8 cellular contexts compared by ENCODE assay signal in genomic region chr11:65593518-65594414, GRCh38. TPM values are rescaled to one million over a fixed set of nuclear protein-coding genes. Genes with fewer than 3 reads are reported as not detected.
DNase-seq lines count a peak whose midpoint lies in the region; ATAC-seq and TF ChIP-seq lines count a peak whose summit lies in the region.

No MANE protein-coding gene starts in this region.

- no peak overlapping the region for H3K27ac ChIP-seq in GM23338 (ENCODE audit: low read depth)
- peak overlapping the region; percentile 21 to 96 (median 49) for H3K27ac ChIP-seq in esophagus muscularis mucosa (replicated peaks in 1 of 4)
- peak overlapping the region; percentile 34 for H3K27ac ChIP-seq in neutrophil

- H3F3A ChIP-seq in GM23338 (replicated peaks; ENCODE audit: low read depth) = peaks cover 26% of the 10 kb centered on the region; the same call in 1 of the 2 replicates

- no peak overlapping the region for H3K27ac Mint-ChIP-seq in GM23338
- peak overlapping the region; percentile 58 for H3K27ac Mint-ChIP-seq in activated CD4-positive, alpha-beta T cell treated with anti-CD3 and anti-CD28 coated beads, Interleukin-2, amount 10 ng/mL, durations not matched to agents 24 days and 14 days
- no peak overlapping the region for H3K27ac Mint-ChIP-seq in activated T-helper 2 cell treated with anti-CD3 and anti-CD28 coated beads, Interferon-gamma antibody, Interleukin-2, Interleukin-4, amounts not matched to agents 10 μg/mL and 5 μg/mL and 100 μg/mL, durations not matched to agents 14 hours and 24 hours and 36 hours

- no peak for TF ChIP-seq EP300 in esophagus muscularis mucosa (IDR thresholded peaks at IDR 0.05)

- TF ChIP-seq CTCF in GM23338 (conservative IDR thresholded peaks at IDR 0.05; ENCODE audit: low read depth in 2 of 2) = peak; percentile 78 to 88
- peak; percentile 63 to 75 (median 74) for TF ChIP-seq CTCF in esophagus muscularis mucosa (IDR thresholded peaks at IDR 0.05)
- TF ChIP-seq CTCF in neutrophil (IDR thresholded peaks at IDR 0.05) = peak; percentile 54

- peaks cover 46% of the 10 kb centered on the region for H3K27me3 ChIP-seq in GM23338 (ENCODE audit: insufficient read depth)
- no peaks in the 10 kb centered on the region for H3K27me3 ChIP-seq in esophagus muscularis mucosa
- H3K27me3 ChIP-seq in neutrophil = no peaks in the 10 kb centered on the region

- DNase-seq in Ammon's horn (ENCODE audit: low spot score) = peak; percentile 81
- peak; percentile 83 for DNase-seq in GM23338 (ENCODE audit: low spot score)
- DNase-seq in activated CD4-positive, alpha-beta T cell treated with anti-CD3 and anti-CD28 coated beads, Interleukin-2, amount 10 ng/mL, durations not matched to agents 24 days and 14 days = peak; percentile 82
- no peak for DNase-seq in esophagus muscularis mucosa (ENCODE audit: extremely low spot score)
- DNase-seq in NCI-H446 treated with DMSO at 0.1 percent for 48 hours (lab: John Stamatoyannopoulos, UW) = no peak
- no peak for DNase-seq in activated T-helper 2 cell treated with anti-CD3 and anti-CD28 coated beads, Interferon-gamma antibody, Interleukin-2, Interleukin-4, amounts not matched to agents 10 μg/mL and 5 μg/mL and 100 μg/mL, durations not matched to agents 14 hours and 24 hours and 36 hours (ENCODE audit: low spot score)

- no peaks in the 10 kb centered on the region for H4K20me1 ChIP-seq in GM23338 (replicated peaks; ENCODE audit: insufficient read depth)

- H3K4me1 Mint-ChIP-seq in GM23338 = peaks cover 13% of the 10 kb centered on the region
- peaks cover 19% of the 10 kb centered on the region for H3K4me1 Mint-ChIP-seq in activated CD4-positive, alpha-beta T cell treated with anti-CD3 and anti-CD28 coated beads, Interleukin-2, amount 10 ng/mL, durations not matched to agents 24 days and 14 days
- peaks cover 19% of the 10 kb centered on the region for H3K4me1 Mint-ChIP-seq in activated T-helper 2 cell treated with anti-CD3 and anti-CD28 coated beads, Interferon-gamma antibody, Interleukin-2, Interleukin-4, amounts not matched to agents 10 μg/mL and 5 μg/mL and 100 μg/mL, durations not matched to agents 14 hours and 24 hours and 36 hours (ENCODE audit: low read depth)

- H3K36me3 ChIP-seq in GM23338 (ENCODE audit: insufficient read depth) (no peaks in the 10 kb centered on the region; the same call in 1 of the 2 replicates), esophagus muscularis mucosa (peaks cover 26 to 69% (median 65%) of the 10 kb centered on the region in 4 donors), neutrophil (peaks cover 97% of the 10 kb centered on the region)

- peak; percentile 58 for ATAC-seq in GM23338
- ATAC-seq in GM21515 (IDR thresholded peaks at IDR 0.05; ENCODE audit: unreplicated experiment) = no peak

- WGBS in esophagus muscularis mucosa = 64% methylated on average over 9 of the region's 26 CpGs

- no peaks in the 10 kb centered on the region; the same call in 2 of the 3 replicates for H3K9me3 Mint-ChIP-seq in GM23338
- H3K9me3 Mint-ChIP-seq in activated CD4-positive, alpha-beta T cell treated with anti-CD3 and anti-CD28 coated beads, Interleukin-2, amount 10 ng/mL, durations not matched to agents 24 days and 14 days = no peaks in the 10 kb centered on the region
- H3K9me3 Mint-ChIP-seq in activated T-helper 2 cell treated with anti-CD3 and anti-CD28 coated beads, Interferon-gamma antibody, Interleukin-2, Interleukin-4, amounts not matched to agents 10 μg/mL and 5 μg/mL and 100 μg/mL, durations not matched to agents 14 hours and 24 hours and 36 hours = no peaks in the 10 kb centered on the region

- TF ChIP-seq POLR2A in esophagus muscularis mucosa (IDR thresholded peaks at IDR 0.05; ENCODE audit: low read depth) = no peak

- intact Hi-C loops in activated CD4-positive, alpha-beta T cell treated with anti-CD3 and anti-CD28 coated beads, Interleukin-2, amount 10 ng/mL, durations not matched to agents 24 days and 14 days (cut with micrococcal nuclease) = no loop called here
- intact Hi-C loops in esophagus muscularis mucosa (cut with DNase I) = loop anchor here (2.0 to 5.0 kb wide), 2 partner anchors 19 to 51 kb away; no protein-coding TSS in a partner anchor
- intact Hi-C loops in activated T-helper 2 cell treated with anti-CD3 and anti-CD28 coated beads, Interferon-gamma antibody, Interleukin-2, Interleukin-4, amounts not matched to agents 10 μg/mL and 5 μg/mL and 100 μg/mL, durations not matched to agents 14 hours and 24 hours and 36 hours (cut with micrococcal nuclease) = no loop called here

- peak overlapping the region; percentile 87; the same call in 1 of the 2 replicates for H3K4me2 ChIP-seq in GM23338

- no peak overlapping the region for H2AFZ ChIP-seq in GM23338

- peaks cover 44% of the 10 kb centered on the region for H3K27me3 Mint-ChIP-seq in GM23338 (ENCODE audit: insufficient read depth, low read depth, poor library complexity)
- no peaks in the 10 kb centered on the region for H3K27me3 Mint-ChIP-seq in activated CD4-positive, alpha-beta T cell treated with anti-CD3 and anti-CD28 coated beads, Interleukin-2, amount 10 ng/mL, durations not matched to agents 24 days and 14 days
- no peaks in the 10 kb centered on the region for H3K27me3 Mint-ChIP-seq in activated T-helper 2 cell treated with anti-CD3 and anti-CD28 coated beads, Interferon-gamma antibody, Interleukin-2, Interleukin-4, amounts not matched to agents 10 μg/mL and 5 μg/mL and 100 μg/mL, durations not matched to agents 14 hours and 24 hours and 36 hours (ENCODE audit: low read depth)

- no peak overlapping the region for H3K4me3 ChIP-seq in GM23338
- no peak overlapping the region for H3K4me3 ChIP-seq in esophagus muscularis mucosa
- H3K4me3 ChIP-seq in neutrophil (ENCODE audit: low read depth in 1 of 2, low read length in 1 of 2) = no peak overlapping the region

- no peaks in the 10 kb centered on the region for H3K79me2 ChIP-seq in GM23338 (replicated peaks; ENCODE audit: insufficient read depth)

- peak overlapping the region; percentile 66; the same call in 1 of the 3 replicates for H3K4me3 Mint-ChIP-seq in GM23338
- H3K4me3 Mint-ChIP-seq in activated CD4-positive, alpha-beta T cell treated with anti-CD3 and anti-CD28 coated beads, Interleukin-2, amount 10 ng/mL, durations not matched to agents 24 days and 14 days = no peak overlapping the region
- H3K4me3 Mint-ChIP-seq in activated T-helper 2 cell treated with anti-CD3 and anti-CD28 coated beads, Interferon-gamma antibody, Interleukin-2, Interleukin-4, amounts not matched to agents 10 μg/mL and 5 μg/mL and 100 μg/mL, durations not matched to agents 14 hours and 24 hours and 36 hours (ENCODE audit: low read depth) = no peak overlapping the region

- H3K4me1 ChIP-seq in GM23338 (ENCODE audit: insufficient read depth) = peaks cover 13% of the 10 kb centered on the region; the same call in 1 of the 2 replicates
- H3K4me1 ChIP-seq in esophagus muscularis mucosa = peaks cover 29 to 68% (median 56%) of the 10 kb centered on the region in 4 donors
- H3K4me1 ChIP-seq in neutrophil (ENCODE audit: control insufficient read depth in 1 of 2, insufficient read depth in 1 of 2, low read depth in 1 of 2, low read length in 1 of 2) = peaks cover 1 to 2% of the 10 kb centered on the region in 2 experiments

- H3K9me2 ChIP-seq in GM23338 (ENCODE audit: insufficient read depth) = no peaks in the 10 kb centered on the region

- H3K9me3 ChIP-seq in esophagus muscularis mucosa = no peaks in the 10 kb centered on the region
- no peaks in the 10 kb centered on the region for H3K9me3 ChIP-seq in neutrophil

- peaks cover 5% of the 10 kb centered on the region; the same call in 2 of the 3 replicates for H3K36me3 Mint-ChIP-seq in GM23338 (ENCODE audit: low read depth)
- H3K36me3 Mint-ChIP-seq in activated CD4-positive, alpha-beta T cell treated with anti-CD3 and anti-CD28 coated beads, Interleukin-2, amount 10 ng/mL, durations not matched to agents 24 days and 14 days (ENCODE audit: low read depth) = peaks cover 35% of the 10 kb centered on the region
- H3K36me3 Mint-ChIP-seq in activated T-helper 2 cell treated with anti-CD3 and anti-CD28 coated beads, Interferon-gamma antibody, Interleukin-2, Interleukin-4, amounts not matched to agents 10 μg/mL and 5 μg/mL and 100 μg/mL, durations not matched to agents 14 hours and 24 hours and 36 hours (ENCODE audit: low read depth) = peaks cover 46% of the 10 kb centered on the region

RNA-seq across cellular contexts. Expression of gene KCNK7, which starts 1.8 kb away (rescaled TPM):
- total RNA-seq in GM23338 (2014; rRNA removed; shearing (Covaris generic)) = not detected in 2 replicates
- 0.24 and 0.60 TPM in 2 replicates for polyA plus RNA-seq in GM23338 (2016; fragmentation: Nextera tagmentation; extraction: Ambion mirVana)
- 0.69 and 1.3 TPM in 2 replicates for total RNA-seq in activated CD4-positive, alpha-beta T cell treated with anti-CD3 and anti-CD28 coated beads, Interleukin-2, amount 10 ng/mL, durations not matched to agents 24 days and 14 days
- total RNA-seq in esophagus muscularis mucosa = 1 to 10 TPM in 3 of 4 donors, under 1 TPM in 1; 0.99 to 1.2 (median 1.2) TPM
- total RNA-seq in activated T-helper 2 cell treated with anti-CD3 and anti-CD28 coated beads, Interferon-gamma antibody, Interleukin-2, Interleukin-4, amounts not matched to agents 10 μg/mL and 5 μg/mL and 100 μg/mL, durations not matched to agents 14 hours and 24 hours and 36 hours = 0.78 and 2.0 TPM in 2 replicates

RNA-seq across cellular contexts. Expression of gene EHBP1L1, which starts 17.9 kb away (rescaled TPM):
- total RNA-seq in GM23338 (2014; rRNA removed; shearing (Covaris generic)) = 10.9 and 12.6 TPM in 2 replicates
- 1.4 and 2.9 TPM in 2 replicates for polyA plus RNA-seq in GM23338 (2016; fragmentation: Nextera tagmentation; extraction: Ambion mirVana)
- 167 and 173 TPM in 2 replicates for total RNA-seq in activated CD4-positive, alpha-beta T cell treated with anti-CD3 and anti-CD28 coated beads, Interleukin-2, amount 10 ng/mL, durations not matched to agents 24 days and 14 days
- 100 to 1,000 TPM; 186 to 472 (median 293) TPM for total RNA-seq in esophagus muscularis mucosa
- 163 and 168 TPM in 2 replicates for total RNA-seq in activated T-helper 2 cell treated with anti-CD3 and anti-CD28 coated beads, Interferon-gamma antibody, Interleukin-2, Interleukin-4, amounts not matched to agents 10 μg/mL and 5 μg/mL and 100 μg/mL, durations not matched to agents 14 hours and 24 hours and 36 hours

RNA-seq across cellular contexts. Expression of gene MAP3K11, which starts 20.3 kb away (rescaled TPM):
- 32.8 and 38.6 TPM in 2 replicates for total RNA-seq in GM23338 (2014; rRNA removed; shearing (Covaris generic))
- 19.8 and 20.8 TPM in 2 replicates for polyA plus RNA-seq in GM23338 (2016; fragmentation: Nextera tagmentation; extraction: Ambion mirVana)
- 89.1 and 90.7 TPM in 2 replicates for total RNA-seq in activated CD4-positive, alpha-beta T cell treated with anti-CD3 and anti-CD28 coated beads, Interleukin-2, amount 10 ng/mL, durations not matched to agents 24 days and 14 days
- total RNA-seq in esophagus muscularis mucosa = 10 to 100 TPM; 29.9 to 41.7 (median 37.6) TPM
- total RNA-seq in activated T-helper 2 cell treated with anti-CD3 and anti-CD28 coated beads, Interferon-gamma antibody, Interleukin-2, Interleukin-4, amounts not matched to agents 10 μg/mL and 5 μg/mL and 100 μg/mL, durations not matched to agents 14 hours and 24 hours and 36 hours = 84.6 and 88.6 TPM in 2 replicates

RNA-seq across cellular contexts. Expression of gene FAM89B, which starts 21.4 kb away (rescaled TPM):
- total RNA-seq in GM23338 (2014; rRNA removed; shearing (Covaris generic)) = 16.0 and 18.2 TPM in 2 replicates
- polyA plus RNA-seq in GM23338 (2016; fragmentation: Nextera tagmentation; extraction: Ambion mirVana) = 13.0 and 13.9 TPM in 2 replicates
- 39.1 and 42.4 TPM in 2 replicates for total RNA-seq in activated CD4-positive, alpha-beta T cell treated with anti-CD3 and anti-CD28 coated beads, Interleukin-2, amount 10 ng/mL, durations not matched to agents 24 days and 14 days
- 10 to 100 TPM; 47.9 to 90.4 (median 75.0) TPM for total RNA-seq in esophagus muscularis mucosa
- total RNA-seq in activated T-helper 2 cell treated with anti-CD3 and anti-CD28 coated beads, Interferon-gamma antibody, Interleukin-2, Interleukin-4, amounts not matched to agents 10 μg/mL and 5 μg/mL and 100 μg/mL, durations not matched to agents 14 hours and 24 hours and 36 hours = 31.5 and 32.0 TPM in 2 replicates

RNA-seq across cellular contexts. Expression of gene PCNX3, which starts 21.8 kb away (rescaled TPM):
- 41.2 and 52.2 TPM in 2 replicates for total RNA-seq in GM23338 (2014; rRNA removed; shearing (Covaris generic))
- 7.3 and 8.7 TPM in 2 replicates for polyA plus RNA-seq in GM23338 (2016; fragmentation: Nextera tagmentation; extraction: Ambion mirVana)
- 52.0 and 55.1 TPM in 2 replicates for total RNA-seq in activated CD4-positive, alpha-beta T cell treated with anti-CD3 and anti-CD28 coated beads, Interleukin-2, amount 10 ng/mL, durations not matched to agents 24 days and 14 days
- 10 to 100 TPM; 21.4 to 43.1 (median 27.1) TPM for total RNA-seq in esophagus muscularis mucosa
- 40.1 and 43.6 TPM in 2 replicates for total RNA-seq in activated T-helper 2 cell treated with anti-CD3 and anti-CD28 coated beads, Interferon-gamma antibody, Interleukin-2, Interleukin-4, amounts not matched to agents 10 μg/mL and 5 μg/mL and 100 μg/mL, durations not matched to agents 14 hours and 24 hours and 36 hours

Comparison
In these comparisons a context has a peak if more than half of its experiments do, and no peak if none do; other contexts are left out.
1. DNase-seq: peak in Ammon's horn (single experiment), GM23338 (single experiment) and activated CD4-positive, alpha-beta T cell treated with anti-CD3 and anti-CD28 coated beads, Interleukin-2, amount 10 ng/mL, durations not matched to agents 24 days and 14 days (single experiment); none in esophagus muscularis mucosa (single experiment), NCI-H446 treated with DMSO at 0.1 percent for 48 hours (single experiment) and activated T-helper 2 cell treated with anti-CD3 and anti-CD28 coated beads, Interferon-gamma antibody, Interleukin-2, Interleukin-4, amounts not matched to agents 10 μg/mL and 5 μg/mL and 100 μg/mL, durations not matched to agents 14 hours and 24 hours and 36 hours (single experiment).
2. RNA of gene EHBP1L1, which starts 17.9 kb away (total RNA-seq): 186 to 472 TPM in esophagus muscularis mucosa, 163 to 168 TPM in activated T-helper 2 cell treated with anti-CD3 and anti-CD28 coated beads, Interferon-gamma antibody, Interleukin-2, Interleukin-4, amounts not matched to agents 10 μg/mL and 5 μg/mL and 100 μg/mL, durations not matched to agents 14 hours and 24 hours and 36 hours and 167 to 173 TPM in activated CD4-positive, alpha-beta T cell treated with anti-CD3 and anti-CD28 coated beads, Interleukin-2, amount 10 ng/mL, durations not matched to agents 24 days and 14 days; 10.9 to 12.6 TPM in GM23338; every median in the first group is over 10 times any median in the second.
3. Peak in every context shown above with its lines, with median percentiles within 50 percentile points of each other: CTCF ChIP-seq.